Comparison of ENCODE assay signal across 8 cellular contexts in the genomic region with DNA sequence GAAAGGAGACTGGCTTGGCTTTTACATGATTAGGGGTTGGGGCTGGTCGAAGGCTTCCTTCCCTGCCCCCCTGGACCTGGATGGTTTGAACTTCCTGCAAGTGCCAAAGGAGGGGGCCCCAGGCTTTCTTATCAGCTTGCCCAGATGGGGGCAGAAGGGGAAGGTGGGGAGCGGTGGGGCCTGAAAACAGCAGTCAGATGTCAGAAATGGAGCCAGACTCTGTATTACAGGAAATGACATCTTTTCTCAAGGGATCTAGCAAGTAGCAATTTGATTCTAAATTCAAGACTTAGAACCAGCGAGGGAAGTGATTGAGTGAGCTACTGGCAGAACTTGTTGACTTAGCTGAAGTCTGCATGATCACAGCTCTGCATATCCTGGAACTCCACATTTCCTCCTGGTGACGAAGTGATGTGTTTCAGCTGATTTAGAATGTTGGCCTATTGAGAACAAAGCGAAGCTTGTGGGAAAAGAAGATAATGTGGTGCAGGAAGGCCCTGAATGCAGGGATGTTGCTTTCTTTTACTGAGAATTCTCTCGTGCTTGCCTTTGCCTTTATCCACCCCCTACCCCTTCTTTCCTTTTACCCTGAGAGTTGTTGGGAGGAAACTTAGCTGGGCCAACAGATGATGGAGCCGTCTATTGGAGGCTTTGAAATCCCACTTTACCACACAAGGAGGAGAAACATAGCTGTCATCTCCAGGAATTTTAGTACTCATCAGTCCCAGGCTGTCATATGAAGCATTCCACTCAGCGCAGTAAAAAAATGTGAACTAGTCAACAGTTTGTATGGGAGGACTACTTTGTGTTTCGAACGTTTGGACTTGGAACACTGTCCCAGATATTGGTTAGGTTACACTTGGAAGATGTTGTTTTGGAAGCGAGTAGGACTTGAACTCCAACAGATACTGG. TPM values are rescaled to one million over a fixed set of nuclear protein-coding genes. Genes with fewer than 3 reads are reported as not detected.
DNase-seq lines count a peak whose midpoint lies in the region; ATAC-seq, FAIRE-seq and TF ChIP-seq lines count a peak whose summit lies in the region.

No MANE protein-coding gene starts in this region.

- H3K4me3 ChIP-seq in brain microvascular endothelial cell (ENCODE audit: low read depth, low read length) (no peak overlapping the region), uterus (no peak overlapping the region)

- peak; percentile 10 for TF ChIP-seq CTCF in brain microvascular endothelial cell (IDR thresholded peaks at IDR 0.05; ENCODE audit: low read depth, low read length, missing control alignments)
- TF ChIP-seq CTCF in uterus (IDR thresholded peaks at IDR 0.05), result no peak

- in situ Hi-C loops in brain microvascular endothelial cell (cut with HindIII; ENCODE audit: low pct_ligation_motif_present, low sequenced_read_pairs), result no loop called here

- H3K36me3 ChIP-seq in brain microvascular endothelial cell (replicated peaks) (no peaks in the 10 kb centered on the region), uterus (no peaks in the 10 kb centered on the region)

- no peak for FAIRE-seq in H54 (lab: Jason Lieb, UNC)

- H3K27ac ChIP-seq in brain microvascular endothelial cell (peak overlapping the region; percentile 83), uterus (peak overlapping the region; percentile 56 to 73)

- ATAC-seq in GM19468 (IDR thresholded peaks at IDR 0.05; ENCODE audit: extremely low read depth, unreplicated experiment) (peak; percentile 49), HG03571 (IDR thresholded peaks at IDR 0.05; ENCODE audit: unreplicated experiment) (peak; percentile 80)

- DNase-seq in Daoy (ENCODE audit: low read depth) (peak; percentile 37), brain microvascular endothelial cell (peak; percentile 90), medulla oblongata (ENCODE audit: extremely low spot score) (peak; percentile 84), uterus (peak in 1 of 2 donors; percentile 48), H54 (ENCODE audit: insufficient read length, low spot score) (no peak), NCI-H1105 (lab: John Stamatoyannopoulos, UW) (no peak)

- intact Hi-C loops in uterus (cut with DNase I; ENCODE audit: low total_unique reads), result no loop called here

- peaks cover 0 to 14% of the 10 kb centered on the region in 2 donors for H3K4me1 ChIP-seq in uterus

- no peak for TF ChIP-seq POLR2A in uterus (IDR thresholded peaks at IDR 0.05)
- no peak for TF ChIP-seq POLR2A in H54 (IDR thresholded peaks at IDR 0.05; ENCODE audit: low read depth, low read length)

- H3K27me3 ChIP-seq in brain microvascular endothelial cell (replicated peaks), result no peaks in the 10 kb centered on the region
- no peaks in the 10 kb centered on the region for H3K27me3 ChIP-seq in uterus

- no peaks in the 10 kb centered on the region for H3K9me3 ChIP-seq in uterus

RNA-seq across cellular contexts. Expression of gene CCNY, which starts 43.2 kb away (rescaled TPM):
- total RNA-seq in Daoy (2014; rRNA removed; shearing (Covaris generic)), result 26.9 and 40.1 TPM in 2 replicates
- 10 to 100 TPM; 28.2 to 79.2 (median 46.2) TPM for total RNA-seq in uterus

Comparison
In these comparisons a context has a peak if more than half of its experiments do, and no peak if none do; other contexts are left out.
1. DNase-seq: peak in Daoy (single experiment), brain microvascular endothelial cell (single experiment) and medulla oblongata (single experiment); none in H54 (single experiment) and NCI-H1105 (single experiment).